ENCODE assay signal across 18 cellular contexts in genomic region chr12:59405992-59406391, GRCh38.
A peak's percentile ranks its signal among the peaks of the same experiment; 100 is the strongest.
DNase-seq lines count a peak whose midpoint lies in the region; ATAC-seq and FAIRE-seq lines count a peak whose summit lies in the region.
"Had no signal": no experiment of that assay in that cellular context is flagged by ENCODE, and none has a peak within 500 bp of the region (broad histone marks: within the 10 kb centered on the region; RNA-seq: fewer than 3 reads in every experiment).

No MANE protein-coding gene starts in this region.

- ATAC-seq in activated CD4-positive, alpha-beta T cell treated with anti-CD3 and anti-CD28 coated beads for 36 hours: peak; percentile 83
- ATAC-seq in HG02885 (IDR thresholded peaks at IDR 0.05; ENCODE audit: poor library complexity, unreplicated experiment): peak; percentile 94
- ATAC-seq in activated T-helper 17 cell treated with anti-CD3 and anti-CD28 coated beads, Interleukin-2, amount 50 U/mL, for 72 hours (replicated peaks): peak; percentile 85
- peak; percentile 84 for ATAC-seq in stimulated activated naive CD8-positive, alpha-beta T cell treated with anti-CD3 and anti-CD28 coated beads, Interleukin-15, Interleukin-2, amounts not matched to agents 100 U/mL and 50 U/mL, for 24 hours
- no peak for ATAC-seq in esophagus mucosa
- ATAC-seq: CD8-positive, alpha-beta T cell; HepG2 had no signal

- no peaks in the 10 kb centered on the region for H3K9me3 Mint-ChIP-seq in activated CD4-positive, alpha-beta T cell treated with anti-CD3 and anti-CD28 coated beads for 36 hours (ENCODE audit: low read depth)
- H3K9me3 Mint-ChIP-seq in activated T-helper 17 cell treated with anti-CD3 and anti-CD28 coated beads, Interleukin-2, amount 50 U/mL, for 72 hours: no peaks in the 10 kb centered on the region
- H3K9me3 Mint-ChIP-seq: CD8-positive, alpha-beta T cell had no signal

- H3K27ac Mint-ChIP-seq in activated CD4-positive, alpha-beta T cell treated with anti-CD3 and anti-CD28 coated beads for 36 hours: no peak overlapping the region
- H3K27ac Mint-ChIP-seq in activated T-helper 17 cell treated with anti-CD3 and anti-CD28 coated beads, Interleukin-2, amount 50 U/mL, for 72 hours: no peak overlapping the region
- H3K27ac Mint-ChIP-seq: CD8-positive, alpha-beta T cell had no signal

- intact Hi-C loops in activated CD4-positive, alpha-beta T cell treated with anti-CD3 and anti-CD28 coated beads for 36 hours (cut with DNase I, micrococcal nuclease): loop anchor here in 1 of 2 experiments (10.0 kb wide), 1 partner anchor 189 kb away; the partner anchor contains the start of gene SLC16A7

- peaks cover 2% of the 10 kb centered on the region for H3K27me3 Mint-ChIP-seq in activated CD4-positive, alpha-beta T cell treated with anti-CD3 and anti-CD28 coated beads for 36 hours
- peaks cover 11% of the 10 kb centered on the region for H3K27me3 Mint-ChIP-seq in activated T-helper 17 cell treated with anti-CD3 and anti-CD28 coated beads, Interleukin-2, amount 50 U/mL, for 72 hours

- no peak for DNase-seq in activated CD4-positive, alpha-beta T cell treated with anti-CD3 and anti-CD28 coated beads for 36 hours
- DNase-seq in activated CD4-positive, alpha-beta T cell treated with anti-CD3 and anti-CD28 coated beads for 48 hours: no peak
- DNase-seq in stimulated activated naive CD8-positive, alpha-beta T cell treated with anti-CD3 and anti-CD28 coated beads, Interleukin-15, Interleukin-2, amounts not matched to agents 100 U/mL and 50 U/mL, for 24 hours: no peak
- DNase-seq in SHP77 (lab: John Stamatoyannopoulos, UW): no peak
- DNase-seq in frontal cortex (ENCODE audit: low spot score in 2 of 2): no peak
- DNase-seq: 8988T; CD8-positive, alpha-beta T cell; H7; KG1; NCI-H1048; NCI-H1436 treated with DMSO at 0.1 percent for 48 hours; NCI-H2081; NCI-H748 treated with DMSO at 0.1 percent for 48 hours; PC-3 had no signal

- peaks cover 11% of the 10 kb centered on the region for H3K4me1 Mint-ChIP-seq in activated CD4-positive, alpha-beta T cell treated with anti-CD3 and anti-CD28 coated beads for 36 hours
- peaks cover 3% of the 10 kb centered on the region for H3K4me1 Mint-ChIP-seq in activated T-helper 17 cell treated with anti-CD3 and anti-CD28 coated beads, Interleukin-2, amount 50 U/mL, for 72 hours

- CTCF ChIA-PET in activated CD4-positive, alpha-beta T cell treated with anti-CD3 and anti-CD28 coated beads for 36 hours (lab: Charles Lee): interaction anchor here (0.6 to 1.5 kb wide), 5 partner anchors 12 to 429 kb away, joined by 3 to 5 read pairs (median 3); no protein-coding TSS in a partner anchor

- no peaks in the 10 kb centered on the region for H3K36me3 Mint-ChIP-seq in activated CD4-positive, alpha-beta T cell treated with anti-CD3 and anti-CD28 coated beads for 36 hours (ENCODE audit: low read depth)
- no peaks in the 10 kb centered on the region for H3K36me3 Mint-ChIP-seq in activated T-helper 17 cell treated with anti-CD3 and anti-CD28 coated beads, Interleukin-2, amount 50 U/mL, for 72 hours (ENCODE audit: low read depth)
- H3K36me3 Mint-ChIP-seq: CD8-positive, alpha-beta T cell had no signal

- no peak for FAIRE-seq in frontal cortex (lab: Jason Lieb, UNC)
- FAIRE-seq: HepG2 had no signal

- POLR2A ChIA-PET in activated CD4-positive, alpha-beta T cell treated with anti-CD3 and anti-CD28 coated beads for 36 hours (lab: Charles Lee): no interaction called here

- H3K4me3 Mint-ChIP-seq in activated CD4-positive, alpha-beta T cell treated with anti-CD3 and anti-CD28 coated beads for 36 hours: no peak overlapping the region
- H3K4me3 Mint-ChIP-seq in activated T-helper 17 cell treated with anti-CD3 and anti-CD28 coated beads, Interleukin-2, amount 50 U/mL, for 72 hours: no peak overlapping the region
- H3K4me3 Mint-ChIP-seq: CD8-positive, alpha-beta T cell had no signal
